In the genomic region with DNA sequence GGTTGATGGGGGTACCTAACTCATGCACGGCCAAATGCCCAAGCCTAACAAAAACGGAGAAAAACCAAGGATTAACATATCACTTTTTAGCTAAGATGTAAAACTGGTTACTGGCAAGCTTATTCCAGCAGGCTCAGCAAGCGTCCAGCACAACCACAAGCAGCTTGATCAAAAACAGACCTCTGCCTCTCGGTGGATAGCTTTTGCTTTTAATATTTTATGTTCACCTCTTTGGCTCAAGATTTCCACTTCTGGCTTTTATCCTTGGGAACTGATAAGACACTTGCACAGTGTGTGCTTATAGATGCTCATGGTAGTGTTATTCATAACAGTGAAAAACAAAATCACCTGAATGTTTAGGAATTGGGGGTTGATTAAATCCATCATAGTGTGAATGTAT, we compare ENCODE assay signal across 14 cellular contexts.
"Had no signal": no experiment of that assay in that cellular context is flagged by ENCODE, and none has a peak within 500 bp of the region (broad histone marks: within the 10 kb centered on the region; RNA-seq: fewer than 3 reads in every experiment).

No MANE protein-coding gene starts in this region.

- H3K36me3 ChIP-seq: breast epithelium, left ventricle myocardium inferior, thoracic aorta had no signal

- H3K27ac ChIP-seq: breast epithelium, left ventricle myocardium inferior, thoracic aorta had no signal

- H3K9me3 Mint-ChIP-seq: activated CD4-positive, alpha-beta T cell treated with anti-CD3 and anti-CD28 coated beads, Interleukin-2, amount 10 ng/mL, durations not matched to agents 24 days and 14 days; stimulated activated naive CD8-positive, alpha-beta T cell treated with anti-CD3 and anti-CD28 coated beads, Interleukin-15, Interleukin-2, amounts not matched to agents 100 ng/mL and 50 ng/mL, for 24 hours; WTC11 had no signal

- H3K4me1 ChIP-seq: breast epithelium, left ventricle myocardium inferior had no signal

- DNase-seq: activated CD4-positive, alpha-beta T cell treated with anti-CD3 and anti-CD28 coated beads, Interleukin-2, amount 10 ng/mL, durations not matched to agents 24 days and 14 days; activated CD8-positive, alpha-beta memory T cell treated with anti-CD3 and anti-CD28 coated beads for 24 hours; activated naive CD4-positive, alpha-beta T cell treated with anti-CD3 and anti-CD28 coated beads, Interleukin-2, amount 50 U/mL, for 16 hours; amygdala; head of caudate nucleus; kidney; left ventricle myocardium inferior; stimulated activated CD4-positive, alpha-beta T cell treated with anti-CD3 and anti-CD28 coated beads, Interleukin-15, amount 100 ng/mL, for 24 hours; stimulated activated CD4-positive, alpha-beta T cell treated with anti-CD3 and anti-CD28 coated beads, Interleukin-4, amount 100 ng/mL, for 24 hours had no signal

- H3K4me3 ChIP-seq: breast epithelium, left ventricle myocardium inferior, thoracic aorta had no signal

- H3K4me3 Mint-ChIP-seq: activated CD4-positive, alpha-beta T cell treated with anti-CD3 and anti-CD28 coated beads, Interleukin-2, amount 10 ng/mL, durations not matched to agents 24 days and 14 days; memory B cell; stimulated activated naive CD8-positive, alpha-beta T cell treated with anti-CD3 and anti-CD28 coated beads, Interleukin-15, Interleukin-2, amounts not matched to agents 100 ng/mL and 50 ng/mL, for 24 hours; WTC11 had no signal

- H3K9me3 ChIP-seq: breast epithelium, left ventricle myocardium inferior, thoracic aorta had no signal

- H3K27ac Mint-ChIP-seq: activated CD4-positive, alpha-beta T cell treated with anti-CD3 and anti-CD28 coated beads, Interleukin-2, amount 10 ng/mL, durations not matched to agents 24 days and 14 days; memory B cell; stimulated activated naive CD8-positive, alpha-beta T cell treated with anti-CD3 and anti-CD28 coated beads, Interleukin-15, Interleukin-2, amounts not matched to agents 100 ng/mL and 50 ng/mL, for 24 hours; WTC11 had no signal

- H3K27me3 ChIP-seq: breast epithelium had no signal

- ATAC-seq: WTC11 had no signal

- H3K36me3 Mint-ChIP-seq: memory B cell, WTC11 had no signal

- H3K4me1 Mint-ChIP-seq: memory B cell had no signal

- H3K27me3 Mint-ChIP-seq: activated CD4-positive, alpha-beta T cell treated with anti-CD3 and anti-CD28 coated beads, Interleukin-2, amount 10 ng/mL, durations not matched to agents 24 days and 14 days; memory B cell; stimulated activated naive CD8-positive, alpha-beta T cell treated with anti-CD3 and anti-CD28 coated beads, Interleukin-15, Interleukin-2, amounts not matched to agents 100 ng/mL and 50 ng/mL, for 24 hours had no signal
